ENCODE assay signal across 7 cellular contexts in the genomic region with DNA sequence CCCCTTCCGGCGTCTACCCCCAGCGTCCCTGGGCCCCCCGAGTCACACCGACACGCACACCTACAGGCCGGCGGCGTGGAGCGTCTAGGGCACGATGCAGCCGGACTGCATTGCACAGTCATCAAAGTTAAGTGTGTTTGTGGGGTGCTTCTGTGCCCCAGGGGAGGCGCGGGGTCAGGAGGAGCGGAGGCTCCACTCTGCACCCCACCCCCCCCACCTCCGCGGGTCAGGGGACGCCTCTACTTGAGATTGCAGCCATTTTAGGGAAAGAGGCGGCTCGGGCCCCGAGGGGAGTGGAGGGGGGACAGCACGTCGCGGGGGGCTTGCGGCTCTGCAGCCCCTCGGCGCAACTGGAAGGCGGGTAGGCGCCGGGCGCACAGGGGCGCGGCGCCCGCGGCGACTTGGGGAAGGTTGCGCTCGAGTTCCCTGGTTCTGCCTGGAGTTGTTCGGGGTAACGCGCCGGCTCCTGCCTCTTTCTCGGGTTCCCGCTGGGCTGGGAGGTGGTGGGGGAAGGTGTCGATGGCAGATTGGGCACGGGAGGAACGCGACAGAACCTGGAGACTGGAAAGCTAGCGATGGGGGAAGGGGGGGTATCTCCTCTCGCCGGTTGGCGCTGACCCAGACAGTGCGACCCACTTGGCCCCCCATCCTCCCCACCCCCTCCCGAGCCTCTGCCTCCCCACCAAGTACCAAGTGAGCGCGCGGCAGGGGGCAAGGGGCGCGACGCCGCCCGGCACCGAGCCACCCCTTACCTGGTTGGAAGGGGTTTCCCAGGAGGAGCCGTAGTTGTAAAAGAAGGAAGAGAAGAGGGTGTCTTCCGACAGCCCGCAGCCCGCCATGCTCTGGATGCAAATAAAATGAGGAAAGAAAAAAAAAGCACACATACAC.
DNase-seq lines count a peak whose midpoint lies in the region; ATAC-seq, FAIRE-seq and TF ChIP-seq lines count a peak whose summit lies in the region.

No MANE protein-coding gene starts in this region.

- H3K27me3 ChIP-seq in RWPE2 (ENCODE audit: insufficient read depth, poor library complexity, severe bottlenecking) = peaks cover 43% of the 10 kb centered on the region
- H3K27me3 ChIP-seq in dorsolateral prefrontal cortex = peaks cover 0 to 3% (median 0%) of the 10 kb centered on the region in 45 donors
- H3K27me3 ChIP-seq in mononuclear cell (ENCODE audit: insufficient read depth, low read length) = peaks cover 75% of the 10 kb centered on the region

- no peaks in the 10 kb centered on the region for H3K36me3 ChIP-seq in RWPE2 (ENCODE audit: low read depth)

- peak overlapping the region; percentile 93 for H3K27ac Mint-ChIP-seq in type B pancreatic cell

- H3K4me1 Mint-ChIP-seq in type B pancreatic cell (ENCODE audit: unreplicated experiment) = peaks cover 30% of the 10 kb centered on the region

- no peaks in the 10 kb centered on the region for H3K9me3 Mint-ChIP-seq in type B pancreatic cell

- TF ChIP-seq CTCF in RWPE2 (IDR thresholded peaks at IDR 0.05; ENCODE audit: poor library complexity, severe bottlenecking) (no peak), dorsolateral prefrontal cortex (IDR thresholded peaks at IDR 0.05 in 54 of 56, conservative IDR thresholded peaks at IDR 0.05 in 2 of 56; ENCODE audit: low read depth in 1 of 56, partially characterized antibody in 56 of 56) (no peak), type B pancreatic cell (conservative IDR thresholded peaks at IDR 0.05) (no peak)

- intact Hi-C loops in dorsolateral prefrontal cortex (cut with DNase I) = loop anchor here (1.0 to 10.0 kb wide), 3 partner anchors 112 to 367 kb away; a partner anchor contains a TSS

- H3K36me3 Mint-ChIP-seq in type B pancreatic cell = no peaks in the 10 kb centered on the region

- H3K4me3 ChIP-seq in RWPE2 (ENCODE audit: severe bottlenecking) = peak overlapping the region; percentile 47
- peak overlapping the region; percentile 51 to 86 (median 71) for H3K4me3 ChIP-seq in dorsolateral prefrontal cortex
- peak overlapping the region; percentile 23 for H3K4me3 ChIP-seq in mononuclear cell (ENCODE audit: low read length)

- no peak for ATAC-seq in RWPE2 (ENCODE audit: low read depth)
- no peak for ATAC-seq in HG03457 (IDR thresholded peaks at IDR 0.05; ENCODE audit: unreplicated experiment)
- no peak for ATAC-seq in HG03095 (IDR thresholded peaks at IDR 0.05; ENCODE audit: unreplicated experiment)

- no peaks in the 10 kb centered on the region for H3K4me1 ChIP-seq in RWPE2 (ENCODE audit: insufficient read depth, poor library complexity, severe bottlenecking)
- H3K4me1 ChIP-seq in mononuclear cell (ENCODE audit: insufficient read depth, low read length) = peaks cover 31% of the 10 kb centered on the region

- H3K4me3 Mint-ChIP-seq in type B pancreatic cell = peak overlapping the region; percentile 98

- H3K27me3 Mint-ChIP-seq in type B pancreatic cell = peaks cover 58% of the 10 kb centered on the region

- no peak for TF ChIP-seq POLR2A in GM12891 (IDR thresholded peaks at IDR 0.05; ENCODE audit: low read depth, low read length)

- no peak for FAIRE-seq in GM12891 (lab: Jason Lieb, UNC)

- H3K9me3 ChIP-seq in RWPE2 (ENCODE audit: severe bottlenecking) = no peaks in the 10 kb centered on the region
- H3K9me3 ChIP-seq in mononuclear cell (ENCODE audit: low read depth, low read length) = no peaks in the 10 kb centered on the region

- H3K27ac ChIP-seq in RWPE2 (ENCODE audit: poor library complexity, severe bottlenecking) (no peak overlapping the region), dorsolateral prefrontal cortex (peak overlapping the region in 56 of 59 donors; percentile 16 to 86 (median 76))

- DNase-seq in GM12891 (ENCODE audit: insufficient read length, low spot score) (peak; percentile 32), RWPE2 (ENCODE audit: low spot score) (no peak), dorsolateral prefrontal cortex (peak in 4 of 10 donors; percentile 16 to 48 (median 35)), type B pancreatic cell (ENCODE audit: extremely low spot score, unreplicated experiment) (no peak)

TF ChIP-seq in GM12891, 5 proteins besides CTCF, POLR2A, EP300 and RAD21:
- TF ChIP-seq POLR2AphosphoS5 (IDR thresholded peaks at IDR 0.05; ENCODE audit: low read depth, low read length) (no peak), SPI1 (IDR thresholded peaks at IDR 0.05; ENCODE audit: low read depth, low read length) (no peak), POU2F2 (IDR thresholded peaks at IDR 0.05; ENCODE audit: low read depth, low read length) (no peak), TAF1 (IDR thresholded peaks at IDR 0.05; ENCODE audit: low read depth, low read length) (no peak), PAX5 (IDR thresholded peaks at IDR 0.05; ENCODE audit: insufficient read depth, low read length, severe bottlenecking) (no peak)
